In the genomic region with DNA sequence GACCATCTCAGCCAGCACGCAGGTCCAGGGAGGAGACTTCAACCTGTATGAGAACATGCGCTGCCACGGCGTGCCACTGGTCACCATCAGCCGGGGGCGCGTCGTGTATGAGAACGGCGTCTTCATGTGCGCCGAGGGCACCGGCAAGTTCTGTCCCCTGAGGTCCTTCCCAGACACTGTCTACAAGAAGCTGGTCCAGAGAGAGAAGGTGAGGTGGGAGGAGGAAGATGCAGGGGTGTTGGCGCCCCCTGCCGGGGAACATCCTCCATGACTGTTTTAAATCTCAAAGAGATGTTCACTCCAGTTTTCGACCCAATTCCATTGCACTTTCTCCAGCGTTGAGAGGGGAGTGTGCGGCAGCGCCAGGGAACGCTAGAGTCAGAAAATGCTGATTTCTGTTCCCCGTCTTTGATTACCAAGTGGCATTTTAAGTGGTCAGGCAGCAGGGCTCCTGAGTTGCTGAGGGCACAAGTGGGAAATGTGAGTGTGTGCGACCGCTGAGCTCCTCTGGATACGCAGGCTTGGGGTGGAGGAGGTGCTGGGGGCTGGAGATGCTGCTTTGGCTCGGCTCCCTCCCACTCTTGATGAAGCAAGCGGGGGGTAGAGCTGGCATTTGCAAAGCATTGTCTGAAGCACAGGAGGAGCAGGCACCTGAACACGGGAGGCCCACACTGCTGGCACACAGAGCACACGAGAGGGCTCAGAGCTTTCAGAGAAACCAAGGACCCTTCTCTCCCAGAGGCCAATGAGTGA, we compare ENCODE assay signal across 7 cellular contexts.
DNase-seq lines count a peak whose midpoint lies in the region; ATAC-seq and TF ChIP-seq lines count a peak whose summit lies in the region.

No MANE protein-coding gene starts in this region.

- H3K9me3 ChIP-seq in WERI-Rb-1 (ENCODE audit: severe bottlenecking): no peaks in the 10 kb centered on the region

- H3K4me3 ChIP-seq in WERI-Rb-1 (ENCODE audit: low read depth, low read length): no peak overlapping the region

- DNase-seq in GM10266 (ENCODE audit: extremely low spot score) (peak; percentile 82), NAMALWA (ENCODE audit: low spot score) (peak; percentile 66), WERI-Rb-1 (peak; percentile 81), caudate nucleus (lab: John Stamatoyannopoulos, UW) (peak in 55 of 61 donors; percentile 16 to 88 (median 60)), islet precursor cell (peak; percentile 85)
- DNase-seq in stimulated activated CD4-positive, alpha-beta T cell treated with anti-CD3 and anti-CD28 coated beads, Interleukin-2, amount 100 ng/mL, for 24 hours: peak; percentile 74 to 77

- TF ChIP-seq CTCF in GM10266 (IDR thresholded peaks at IDR 0.05; ENCODE audit: control insufficient read depth, insufficient read depth, low read depth, missing control alignments) (peak; percentile 76), WERI-Rb-1 (IDR thresholded peaks at IDR 0.05; ENCODE audit: low read depth, low read length) (peak; percentile 93)

- no peak overlapping the region for H3K27ac ChIP-seq in WERI-Rb-1
- peak overlapping the region; percentile 41 for H3K27ac ChIP-seq in caudate nucleus (ENCODE audit: low read depth, low read length)

- H3K36me3 ChIP-seq in WERI-Rb-1: peaks cover 67% of the 10 kb centered on the region

- H3K27me3 ChIP-seq in WERI-Rb-1 (ENCODE audit: insufficient read depth, low read depth, severe bottlenecking): no peaks in the 10 kb centered on the region

- no peak for ATAC-seq in GM18517 (IDR thresholded peaks at IDR 0.05; ENCODE audit: unreplicated experiment)
